ENCODE assay signal across 8 cellular contexts in genomic region chr21:35400233-35400939, GRCh38.
DNase-seq lines count a peak whose midpoint lies in the region; ATAC-seq and TF ChIP-seq lines count a peak whose summit lies in the region.

No MANE protein-coding gene starts in this region.

- ATAC-seq in HG03432 (IDR thresholded peaks at IDR 0.05; ENCODE audit: unreplicated experiment) (peak; percentile 48), GM19328 (IDR thresholded peaks at IDR 0.05; ENCODE audit: unreplicated experiment) (no peak), GM19023 (IDR thresholded peaks at IDR 0.05; ENCODE audit: unreplicated experiment) (no peak)

- H3K27me3 Mint-ChIP-seq in osteocyte (ENCODE audit: unreplicated experiment): no peaks in the 10 kb centered on the region

- DNase-seq in DMS53 treated with DMSO at 0.1 percent for 48 hours (lab: John Stamatoyannopoulos, UW; ENCODE audit: unreplicated experiment): peak; percentile 68
- peak; percentile 67 for DNase-seq in NCI-H748 treated with DMSO at 0.1 percent for 48 hours (lab: John Stamatoyannopoulos, UW)
- peak; percentile 17 for DNase-seq in activated CD8-positive, alpha-beta memory T cell treated with anti-CD3 and anti-CD28 coated beads, Interleukin-2, amount 50 U/mL, for 4 hours
- peak; percentile 82 for DNase-seq in fibroblast of peridontal ligament (ENCODE audit: extremely low read depth)
- no peak for DNase-seq in osteocyte (ENCODE audit: extremely low spot score, unreplicated experiment)

- peaks cover 17% of the 10 kb centered on the region for H3K4me1 Mint-ChIP-seq in osteocyte (ENCODE audit: unreplicated experiment)

- H3K4me3 Mint-ChIP-seq in osteocyte (ENCODE audit: unreplicated experiment): no peak overlapping the region

- H3K9me3 Mint-ChIP-seq in osteocyte (ENCODE audit: unreplicated experiment): no peaks in the 10 kb centered on the region

- H3K36me3 Mint-ChIP-seq in osteocyte (ENCODE audit: unreplicated experiment): no peaks in the 10 kb centered on the region

- peak; percentile 76 for TF ChIP-seq CTCF in osteocyte (IDR thresholded peaks at IDR 0.05)

- H3K27ac Mint-ChIP-seq in osteocyte (ENCODE audit: unreplicated experiment): no peak overlapping the region
